8 cellular contexts compared by ENCODE assay signal in genomic region chr3:105518806-105519418, GRCh38.
DNase-seq lines count a peak whose midpoint lies in the region; ATAC-seq and TF ChIP-seq lines count a peak whose summit lies in the region.

No MANE protein-coding gene starts in this region.

- H3K4me1 ChIP-seq in suprapubic skin = no peaks in the 10 kb centered on the region

- peak; percentile 66 for ATAC-seq in Right ventricle myocardium superior (ENCODE audit: poor library complexity)
- ATAC-seq in Right ventricle myocardium inferior = no peak
- peak; percentile 87 for ATAC-seq in GM21528 (IDR thresholded peaks at IDR 0.05; ENCODE audit: low FRiP score, unreplicated experiment)

- in situ Hi-C loops in brain microvascular endothelial cell (cut with HindIII; ENCODE audit: low pct_ligation_motif_present, low sequenced_read_pairs) = no loop called here

- no peaks in the 10 kb centered on the region for H3K36me3 ChIP-seq in brain microvascular endothelial cell (replicated peaks)
- no peaks in the 10 kb centered on the region for H3K36me3 ChIP-seq in suprapubic skin

- intact Hi-C loops in Right ventricle myocardium superior (cut with DNase I) (no loop called here), Right ventricle myocardium inferior (cut with DNase I) (loop anchor here (10.0 kb wide), 1 partner anchor 894 kb away; no protein-coding TSS in a partner anchor)

- no peak for TF ChIP-seq EP300 in suprapubic skin (IDR thresholded peaks at IDR 0.05)

- TF ChIP-seq POLR2A in suprapubic skin (IDR thresholded peaks at IDR 0.05) = no peak

- DNase-seq in Right ventricle myocardium superior (no peak), Right ventricle myocardium inferior (ENCODE audit: missing footprints) (no peak), HS-27A (ENCODE audit: low read depth) (peak; percentile 55), NOMO-1 treated with DMSO at 0.1 percent for 48 hours (lab: John Stamatoyannopoulos, UW; ENCODE audit: unreplicated experiment) (peak; percentile 64), brain microvascular endothelial cell (peak; percentile 39), iris pigment epithelial cell (ENCODE audit: low read depth) (peak; percentile 68), suprapubic skin (ENCODE audit: low spot score in 2 of 2) (no peak)

- H3K4me3 ChIP-seq in brain microvascular endothelial cell (ENCODE audit: low read depth, low read length) (no peak overlapping the region), suprapubic skin (no peak overlapping the region)

- under 1% methylated on average over 4 of the region's 4 CpGs for WGBS in suprapubic skin

- peak; percentile 58 for TF ChIP-seq CTCF in brain microvascular endothelial cell (IDR thresholded peaks at IDR 0.05; ENCODE audit: low read depth, low read length, missing control alignments)
- peak; percentile 38 to 60 for TF ChIP-seq CTCF in suprapubic skin (IDR thresholded peaks at IDR 0.05)

- no peaks in the 10 kb centered on the region for H3K9me3 ChIP-seq in suprapubic skin

- no peaks in the 10 kb centered on the region for H3K27me3 ChIP-seq in brain microvascular endothelial cell (replicated peaks)
- no peaks in the 10 kb centered on the region for H3K27me3 ChIP-seq in suprapubic skin

- H3K27ac ChIP-seq in brain microvascular endothelial cell (no peak overlapping the region), suprapubic skin (no peak overlapping the region)

Comparison
In these comparisons a context has a peak if more than half of its experiments do, and no peak if none do; other contexts are left out.
1. DNase-seq: peak in HS-27A (single experiment), NOMO-1 treated with DMSO at 0.1 percent for 48 hours (single experiment), brain microvascular endothelial cell (single experiment) and iris pigment epithelial cell (single experiment); none in Right ventricle myocardium superior (single experiment), Right ventricle myocardium inferior (single experiment) and suprapubic skin (0 of 2).